In genomic region chr1:23357112-23357908, GRCh38 we compare ENCODE assay signal across 25 cellular contexts. TPM values are rescaled to one million over a fixed set of nuclear protein-coding genes. Genes with fewer than 3 reads are reported as not detected.
DNase-seq lines count a peak whose midpoint lies in the region; TF ChIP-seq lines count a peak whose summit lies in the region.
"Had no signal": no experiment of that assay in that cellular context is flagged by ENCODE, and none has a peak within 500 bp of the region (broad histone marks: within the 10 kb centered on the region; RNA-seq: fewer than 3 reads in every experiment).

No MANE protein-coding gene starts in this region.

- DNase-seq in fibroblast of the aortic adventitia (ENCODE audit: low read depth) = peak; percentile 25
- DNase-seq in substantia nigra (lab: John Stamatoyannopoulos, UW) = no peak
- DNase-seq in activated CD4-positive, alpha-beta T cell treated with anti-CD3 and anti-CD28 coated beads, Interleukin-2, amount 50 U/mL, for 48 hours = no peak
- DNase-seq in HAP-1 (ENCODE audit: low spot score in 2 of 2) = no peak
- DNase-seq in NCI-H146 (lab: John Stamatoyannopoulos, UW) = no peak
- DNase-seq: activated CD4-positive, alpha-beta T cell treated with anti-CD3 and anti-CD28 coated beads, Interleukin-2, amount 10 ng/mL, durations not matched to agents 7 days and 5 days; activated naive CD4-positive, alpha-beta T cell treated with anti-CD3 and anti-CD28 coated beads, Interleukin-2, amount 10 ng/mL, durations not matched to agents 7 days and 5 days; amniotic stem cell; Calu3; dermis blood vessel endothelial cell; HFFc6; IMR-90; kidney; mammary epithelial cell; NCI-H2081; NCI-H446 treated with DMSO at 0.1 percent for 48 hours; occipital lobe; stimulated activated CD4-positive, alpha-beta T cell treated with anti-CD3 and anti-CD28 coated beads, Interleukin-12 subunit alpha, Interleukin-12 subunit beta, amount 100 ng/mL, for 4 hours; stimulated activated CD4-positive, alpha-beta T cell treated with anti-CD3 and anti-CD28 coated beads, Interleukin-4, amount 100 ng/mL, for 24 hours; stimulated activated naive B cell treated with anti-CD40 and anti-IgM and Interleukin-4, amounts not matched to agents 10 μg/mL and 1 μg/mL and 100 μg/mL, for 72 hours had no signal

- H3K4me1 ChIP-seq in HAP-1 = no peaks in the 10 kb centered on the region; the same call in 1 of the 2 replicates

- H3K27me3 ChIP-seq in layer of hippocampus (ENCODE audit: control insufficient read depth, insufficient read depth, low read length) = no peaks in the 10 kb centered on the region
- H3K27me3 ChIP-seq in HAP-1 (ENCODE audit: low read depth) = no peaks in the 10 kb centered on the region

- in situ Hi-C loops in HAP-1 (cut with MboI; ENCODE audit: low sequenced_read_pairs) = no loop called here

- peaks cover 28% of the 10 kb centered on the region for H3K9me3 ChIP-seq in HAP-1

- no peak for TF ChIP-seq CTCF in fibroblast of the aortic adventitia (IDR thresholded peaks at IDR 0.05; ENCODE audit: insufficient read depth, low read length)

- peaks cover 38% of the 10 kb centered on the region for H3K36me3 ChIP-seq in HAP-1 (replicated peaks)

- no peak overlapping the region for H3K4me3 ChIP-seq in fibroblast of the aortic adventitia (ENCODE audit: low read depth, low read length)
- H3K4me3 ChIP-seq in HAP-1 = no peak overlapping the region
- H3K4me3 ChIP-seq: cardiac muscle cell, thoracic aorta had no signal

- peak overlapping the region; percentile 31 for H3K27ac ChIP-seq in angular gyrus (ENCODE audit: low read depth, low read length)
- H3K27ac ChIP-seq in layer of hippocampus (ENCODE audit: low read depth, low read length) = peak overlapping the region; percentile 63
- H3K27ac ChIP-seq in substantia nigra (ENCODE audit: low read depth, low read length, poor library complexity, severe bottlenecking) = peak overlapping the region; percentile 61
- H3K27ac ChIP-seq: C4-2B, cardiac muscle cell had no signal

RNA-seq across cellular contexts. Expression of gene ZNF436, which starts 12.3 kb away (rescaled TPM):
- 30.5 and 115 TPM in 2 replicates for total RNA-seq in fibroblast of the aortic adventitia (ENCODE audit: low replicate concordance)

RNA-seq across cellular contexts. Expression of gene HNRNPR, which starts 13.2 kb away (rescaled TPM):
- total RNA-seq in fibroblast of the aortic adventitia (ENCODE audit: low replicate concordance) = 83.4 and 182 TPM in 2 replicates
